In the genomic region with DNA sequence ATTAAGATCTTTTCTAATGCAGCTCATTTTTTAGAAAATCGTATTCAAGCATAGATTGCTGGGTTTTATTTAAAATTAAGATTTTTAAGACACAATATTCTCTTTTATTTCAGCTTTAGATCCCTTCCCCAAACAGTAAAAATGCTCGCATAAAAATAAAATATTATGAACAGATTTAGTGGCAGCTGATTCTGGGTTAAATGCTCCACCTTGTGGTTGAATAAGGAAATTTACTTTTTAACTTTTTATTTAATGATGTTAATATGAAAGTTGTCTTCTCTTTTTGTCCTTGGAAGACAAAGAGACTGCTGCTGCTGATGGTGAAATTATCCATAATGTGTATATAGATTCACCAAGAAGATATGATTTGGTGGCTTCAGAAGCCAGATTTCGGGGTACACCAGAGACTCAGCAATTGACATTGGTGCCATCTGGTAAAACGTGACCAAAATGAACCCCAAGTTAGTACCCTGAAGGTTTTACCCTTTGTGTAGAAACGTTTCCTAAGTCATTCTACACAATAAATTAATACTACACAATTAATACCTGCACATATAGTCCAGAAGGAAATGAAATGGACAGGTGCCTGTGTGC, we compare ENCODE assay signal across 8 cellular contexts.
DNase-seq lines count a peak whose midpoint lies in the region; ATAC-seq and TF ChIP-seq lines count a peak whose summit lies in the region.

No MANE protein-coding gene starts in this region.

- H3K27ac ChIP-seq in heart left ventricle (no peak overlapping the region), Peyer's patch (no peak overlapping the region)

- DNase-seq in heart left ventricle (no peak), Right ventricle myocardium inferior (ENCODE audit: missing footprints) (no peak), Peyer's patch (no peak), fibroblast of the aortic adventitia (ENCODE audit: low read depth) (peak; percentile 53), type B pancreatic cell (ENCODE audit: extremely low spot score, unreplicated experiment) (no peak)
- no peak for DNase-seq in activated CD4-positive, alpha-beta T cell treated with anti-CD3 and anti-CD28 coated beads, Interleukin-2, amount 50 U/mL, for 1 hour
- DNase-seq in activated T-cell treated with anti-CD3 and anti-CD28 coated beads, Interleukin-2, amount 50 U/mL, for 24 hours = no peak
- no peak for DNase-seq in activated naive CD4-positive, alpha-beta T cell treated with anti-CD3 and anti-CD28 coated beads, Interleukin-2, amount 10 ng/mL, durations not matched to agents 7 days and 5 days

- no peak overlapping the region for H3K4me3 Mint-ChIP-seq in type B pancreatic cell
- H3K4me3 Mint-ChIP-seq in activated T-cell treated with anti-CD3 and anti-CD28 coated beads, Interleukin-2, amount 50 U/mL, for 24 hours = no peak overlapping the region
- no peak overlapping the region for H3K4me3 Mint-ChIP-seq in activated naive CD4-positive, alpha-beta T cell treated with anti-CD3 and anti-CD28 coated beads, Interleukin-2, amount 10 ng/mL, durations not matched to agents 7 days and 5 days

- H3K36me3 ChIP-seq in heart left ventricle (no peaks in the 10 kb centered on the region), Peyer's patch (no peaks in the 10 kb centered on the region)

- peaks cover 5% of the 10 kb centered on the region for H3K4me1 Mint-ChIP-seq in type B pancreatic cell (ENCODE audit: unreplicated experiment)
- H3K4me1 Mint-ChIP-seq in activated T-cell treated with anti-CD3 and anti-CD28 coated beads, Interleukin-2, amount 50 U/mL, for 24 hours (ENCODE audit: low read depth) = no peaks in the 10 kb centered on the region
- H3K4me1 Mint-ChIP-seq in activated naive CD4-positive, alpha-beta T cell treated with anti-CD3 and anti-CD28 coated beads, Interleukin-2, amount 10 ng/mL, durations not matched to agents 7 days and 5 days = no peaks in the 10 kb centered on the region

- 21 to 27% (median 23%) methylated on average over 5 of the region's 5 CpGs for WGBS in heart left ventricle, 4 donors

- CTCF ChIA-PET in activated naive CD4-positive, alpha-beta T cell treated with anti-CD3 and anti-CD28 coated beads, Interleukin-2, amount 10 ng/mL, durations not matched to agents 7 days and 5 days (lab: Charles Lee) = interaction anchor here (0.7 to 1.6 kb wide), 5 partner anchors 19 to 1566 kb away, joined by 3 to 10 read pairs (median 3); no protein-coding TSS in a partner anchor

- TF ChIP-seq CTCF in heart left ventricle (IDR thresholded peaks at IDR 0.05) (peak; percentile 46 to 77 (median 68)), Peyer's patch (IDR thresholded peaks at IDR 0.05) (peak in 4 of 6 experiments; percentile 44 to 59 (median 50)), fibroblast of the aortic adventitia (IDR thresholded peaks at IDR 0.05; ENCODE audit: insufficient read depth, low read length) (peak; percentile 46), type B pancreatic cell (conservative IDR thresholded peaks at IDR 0.05) (peak; percentile 86)

- H3K4me3 ChIP-seq in heart left ventricle (no peak overlapping the region), Peyer's patch (no peak overlapping the region), fibroblast of the aortic adventitia (ENCODE audit: low read depth, low read length) (no peak overlapping the region)

- no peak overlapping the region for H3K27ac Mint-ChIP-seq in type B pancreatic cell
- H3K27ac Mint-ChIP-seq in activated T-cell treated with anti-CD3 and anti-CD28 coated beads, Interleukin-2, amount 50 U/mL, for 24 hours = no peak overlapping the region
- no peak overlapping the region for H3K27ac Mint-ChIP-seq in activated naive CD4-positive, alpha-beta T cell treated with anti-CD3 and anti-CD28 coated beads, Interleukin-2, amount 10 ng/mL, durations not matched to agents 7 days and 5 days

- H3K9me3 Mint-ChIP-seq in type B pancreatic cell = no peaks in the 10 kb centered on the region
- H3K9me3 Mint-ChIP-seq in activated T-cell treated with anti-CD3 and anti-CD28 coated beads, Interleukin-2, amount 50 U/mL, for 24 hours = no peaks in the 10 kb centered on the region
- H3K9me3 Mint-ChIP-seq in activated naive CD4-positive, alpha-beta T cell treated with anti-CD3 and anti-CD28 coated beads, Interleukin-2, amount 10 ng/mL, durations not matched to agents 7 days and 5 days = no peaks in the 10 kb centered on the region

- H3K9me3 ChIP-seq in heart left ventricle = no peaks in the 10 kb centered on the region
- H3K9me3 ChIP-seq in Peyer's patch = no peaks in the 10 kb centered on the region

- H3K4me1 ChIP-seq in heart left ventricle (peaks cover 0 to 8% (median 0%) of the 10 kb centered on the region in 12 donors), Peyer's patch (no peaks in the 10 kb centered on the region)

- no peaks in the 10 kb centered on the region for H3K36me3 Mint-ChIP-seq in type B pancreatic cell
- H3K36me3 Mint-ChIP-seq in activated T-cell treated with anti-CD3 and anti-CD28 coated beads, Interleukin-2, amount 50 U/mL, for 24 hours (ENCODE audit: low read depth) = no peaks in the 10 kb centered on the region
- no peaks in the 10 kb centered on the region for H3K36me3 Mint-ChIP-seq in activated naive CD4-positive, alpha-beta T cell treated with anti-CD3 and anti-CD28 coated beads, Interleukin-2, amount 10 ng/mL, durations not matched to agents 7 days and 5 days

- TF ChIP-seq POLR2A in heart left ventricle (IDR thresholded peaks at IDR 0.05) (no peak), Peyer's patch (IDR thresholded peaks at IDR 0.05) (no peak)

- intact Hi-C loops in heart left ventricle (cut with DNase I) = loop anchor here (2.0 to 10.0 kb wide), 10 partner anchors 532 to 1112 kb away; partner anchors contain the start of genes APP (in 4 of the 10) and MRPL39 (in 1 of the 10)
- intact Hi-C loops in Right ventricle myocardium inferior (cut with DNase I) = loop anchor here (5.0 to 10.0 kb wide), 3 partner anchors 142 to 925 kb away; partner anchors contain the start of genes APP and CYYR1

- ATAC-seq in heart left ventricle (no peak), Right ventricle myocardium inferior (no peak)

- peaks cover 3% of the 10 kb centered on the region for H3K27me3 Mint-ChIP-seq in type B pancreatic cell
- peaks cover 17% of the 10 kb centered on the region for H3K27me3 Mint-ChIP-seq in activated T-cell treated with anti-CD3 and anti-CD28 coated beads, Interleukin-2, amount 50 U/mL, for 24 hours
- H3K27me3 Mint-ChIP-seq in activated naive CD4-positive, alpha-beta T cell treated with anti-CD3 and anti-CD28 coated beads, Interleukin-2, amount 10 ng/mL, durations not matched to agents 7 days and 5 days = no peaks in the 10 kb centered on the region

- H3K27me3 ChIP-seq in heart left ventricle (no peaks in the 10 kb centered on the region), Peyer's patch (no peaks in the 10 kb centered on the region)
